Comparison of ENCODE assay signal across 19 cellular contexts in the genomic region with DNA sequence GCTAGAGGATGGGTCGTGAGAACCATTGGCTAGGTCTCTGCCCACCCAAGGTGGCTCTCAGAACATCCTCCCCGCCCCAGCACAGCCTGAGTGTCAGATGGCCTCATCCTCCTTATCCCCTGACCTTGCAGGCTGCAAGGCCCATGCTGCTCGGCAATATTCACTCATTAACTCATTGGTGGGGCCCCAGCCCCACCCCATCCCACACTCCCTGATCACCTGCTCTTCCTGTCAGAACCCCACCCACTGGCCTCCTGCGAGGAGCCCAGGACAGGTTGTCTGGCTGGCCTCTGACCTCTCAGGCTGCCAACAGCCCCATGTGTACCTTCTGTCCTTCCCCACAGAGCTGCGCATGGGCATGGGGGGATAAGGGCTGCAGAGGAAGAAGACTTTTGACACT.
"Had no signal": no experiment of that assay in that cellular context is flagged by ENCODE, and none has a peak within 500 bp of the region (broad histone marks: within the 10 kb centered on the region; RNA-seq: fewer than 3 reads in every experiment).

No MANE protein-coding gene starts in this region.

- H3K9me3 ChIP-seq: adrenal gland, sigmoid colon, tibial artery, vagina had no signal

- H3K27me3 ChIP-seq: adrenal gland, dorsolateral prefrontal cortex, gastroesophageal sphincter, sigmoid colon, tibial artery, vagina had no signal

- ATAC-seq: gastroesophageal sphincter, left lung had no signal

- H3K27ac Mint-ChIP-seq: activated T-helper 2 cell treated with anti-CD3 and anti-CD28 coated beads, Interferon-gamma antibody, Interleukin-2, Interleukin-4, amounts not matched to agents 10 μg/mL and 5 μg/mL and 100 μg/mL, durations not matched to agents 14 hours and 24 hours and 36 hours; nephron had no signal

- DNase-seq: activated CD4-positive, alpha-beta T cell treated with anti-CD3 and anti-CD28 coated beads for 1 hour; activated CD4-positive, alpha-beta T cell treated with anti-CD3 and anti-CD28 coated beads, Interleukin-2, amount 50 U/mL, for 4 hours; activated naive CD4-positive, alpha-beta T cell treated with anti-CD3 and anti-CD28 coated beads, Interleukin-2, amount 50 U/mL, for 16 hours; activated T-cell treated with anti-CD3 and anti-CD28 coated beads for 4 hours; adrenal gland; dorsolateral prefrontal cortex; erythroblast; islet precursor cell; sigmoid colon; stimulated activated CD4-positive, alpha-beta T cell treated with anti-CD3 and anti-CD28 coated beads, Interleukin-12 subunit alpha, Interleukin-12 subunit beta, amount 100 ng/mL, for 4 hours; stimulated activated CD4-positive, alpha-beta T cell treated with anti-CD3 and anti-CD28 coated beads, Interleukin-2, amount 100 ng/mL, for 24 hours; T-helper 1 cell; tibial artery had no signal

- H3K4me3 ChIP-seq: adrenal gland, cardiac muscle cell, left lung, sigmoid colon, tibial artery, vagina had no signal

- H3K36me3 ChIP-seq: cardiac muscle cell, left lung, sigmoid colon, vagina had no signal

- H3K27ac ChIP-seq: cardiac muscle cell, left lung, sigmoid colon, tibial artery had no signal
